Comparison of ENCODE assay signal across 1 cellular context in the genomic region with DNA sequence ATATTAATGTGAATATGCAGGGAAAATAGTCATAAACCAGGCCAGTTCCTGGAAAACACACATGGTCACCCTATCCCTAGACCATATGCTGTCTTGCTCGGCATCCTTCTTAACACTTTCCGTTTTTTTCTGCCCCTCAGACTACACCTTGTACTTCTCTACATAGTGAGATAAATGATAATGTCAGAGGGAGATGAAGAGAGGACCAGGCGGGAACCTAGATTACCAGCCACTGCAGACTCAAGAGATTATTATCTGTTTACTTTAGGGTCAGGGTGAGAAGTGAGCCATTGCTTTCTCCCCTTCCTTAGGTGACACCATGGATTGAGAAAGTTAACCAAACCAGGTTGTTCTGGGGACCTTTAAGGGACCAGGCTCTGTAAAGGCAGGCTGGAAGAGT.
TF ChIP-seq lines count a peak whose summit lies in the region.

No MANE protein-coding gene starts in this region.

TF ChIP-seq in K562, 482 proteins besides CTCF, POLR2A, EP300 and RAD21 (continued from another document and continues in another):
- TF ChIP-seq TFE3 (CRISPR knock-in tag; IDR thresholded peaks at IDR 0.05) (no peak), PBX2 (CRISPR knock-in tag; IDR thresholded peaks at IDR 0.05; ENCODE audit: low read depth) (no peak), PBX2 (tag; conservative IDR thresholded peaks at IDR 0.05; ENCODE audit: low read depth) (0 out of 2 replicates have a peak, but pooled peaks have one; percentile 11), ZNF764 (CRISPR knock-in tag; IDR thresholded peaks at IDR 0.05; ENCODE audit: low read depth) (no peak), NCOR1 (IDR thresholded peaks at IDR 0.05) (0 out of 2 replicates have a peak, but pooled peaks have one; percentile 6), GATAD2B (IDR thresholded peaks at IDR 0.05; ENCODE audit: borderline replicate concordance) (no peak), SMAD3 (CRISPR knock-in tag; conservative IDR thresholded peaks at IDR 0.05) (no peak), LEF1 (IDR thresholded peaks at IDR 0.05) (no peak), CBX5 (IDR thresholded peaks at IDR 0.05; ENCODE audit: borderline replicate concordance, low read depth) (no peak), CBFA2T2 (conservative IDR thresholded peaks at IDR 0.05) (peak; percentile 62), ZNF644 (tag; IDR thresholded peaks at IDR 0.05; ENCODE audit: low read depth) (no peak), FOXA3 (CRISPR knock-in tag; conservative IDR thresholded peaks at IDR 0.05 in 1 of 2, IDR thresholded peaks at IDR 0.05 in 1 of 2) (peak in 1 of 2 experiments; percentile 65; a peak in 1 of 4 replicates), ZNF121 (CRISPR knock-in tag; conservative IDR thresholded peaks at IDR 0.05) (no peak), SREBF2 (CRISPR knock-in tag; IDR thresholded peaks at IDR 0.05) (no peak), SREBF1 (IDR thresholded peaks at IDR 0.05; ENCODE audit: borderline replicate concordance, low read depth, low read length) (no peak), CREB3L1 (IDR thresholded peaks at IDR 0.05; ENCODE audit: borderline replicate concordance, low read depth) (no peak), SP1 (CRISPR knock-in tag; IDR thresholded peaks at IDR 0.05) (no peak), DEAF1 (CRISPR knock-in tag; IDR thresholded peaks at IDR 0.05) (no peak), HMBOX1 (IDR thresholded peaks at IDR 0.05) (peak; percentile 87), PML (IDR thresholded peaks at IDR 0.05; ENCODE audit: low read length) (no peak), HIVEP1 (CRISPR knock-in tag; IDR thresholded peaks at IDR 0.05) (no peak), SUPT5H (IDR thresholded peaks at IDR 0.05) (no peak), ELF1 (tag; IDR thresholded peaks at IDR 0.05) (no peak), GABPB2 (CRISPR knock-in tag; conservative IDR thresholded peaks at IDR 0.05) (no peak), YBX1 (IDR thresholded peaks at IDR 0.05) (no peak), ZFP36 (IDR thresholded peaks at IDR 0.05; ENCODE audit: low read depth, low read length, partially characterized antibody) (no peak), FOXA1 (IDR thresholded peaks at IDR 0.05; ENCODE audit: borderline replicate concordance) (no peak), DMBX1 (CRISPR knock-in tag; IDR thresholded peaks at IDR 0.05; ENCODE audit: borderline replicate concordance) (no peak), ESRRA (IDR thresholded peaks at IDR 0.05; ENCODE audit: borderline replicate concordance, low read depth) (0 out of 2 replicates have a peak, but pooled peaks have one; percentile 29), TEAD4 (IDR thresholded peaks at IDR 0.05; ENCODE audit: low read length) (peak; percentile 41; the same call in 1 of the 2 replicates), TEAD4 (CRISPR knock-in tag; IDR thresholded peaks at IDR 0.05; ENCODE audit: borderline replicate concordance) (no peak), LCOR (CRISPR knock-in tag; IDR thresholded peaks at IDR 0.05) (0 out of 2 replicates have a peak, but pooled peaks have one; percentile 3), STAG1 (CRISPR knock-in tag; IDR thresholded peaks at IDR 0.05; ENCODE audit: borderline replicate concordance) (no peak), RB1 (IDR thresholded peaks at IDR 0.05; ENCODE audit: low read depth) (no peak), ZKSCAN1 (IDR thresholded peaks at IDR 0.05; ENCODE audit: low read depth, low read length) (no peak), PKNOX1 (IDR thresholded peaks at IDR 0.05) (peak; percentile 35)
- TF ChIP-seq, protein P1, sequence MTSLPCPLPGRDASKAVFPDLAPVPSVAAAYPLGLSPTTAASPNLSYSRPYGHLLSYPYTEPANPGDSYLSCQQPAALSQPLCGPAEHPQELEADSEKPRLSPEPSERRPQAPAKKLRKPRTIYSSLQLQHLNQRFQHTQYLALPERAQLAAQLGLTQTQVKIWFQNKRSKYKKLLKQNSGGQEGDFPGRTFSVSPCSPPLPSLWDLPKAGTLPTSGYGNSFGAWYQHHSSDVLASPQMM (CRISPR knock-in tag; IDR thresholded peaks at IDR 0.05) = no peak
- TF ChIP-seq, protein P2, sequence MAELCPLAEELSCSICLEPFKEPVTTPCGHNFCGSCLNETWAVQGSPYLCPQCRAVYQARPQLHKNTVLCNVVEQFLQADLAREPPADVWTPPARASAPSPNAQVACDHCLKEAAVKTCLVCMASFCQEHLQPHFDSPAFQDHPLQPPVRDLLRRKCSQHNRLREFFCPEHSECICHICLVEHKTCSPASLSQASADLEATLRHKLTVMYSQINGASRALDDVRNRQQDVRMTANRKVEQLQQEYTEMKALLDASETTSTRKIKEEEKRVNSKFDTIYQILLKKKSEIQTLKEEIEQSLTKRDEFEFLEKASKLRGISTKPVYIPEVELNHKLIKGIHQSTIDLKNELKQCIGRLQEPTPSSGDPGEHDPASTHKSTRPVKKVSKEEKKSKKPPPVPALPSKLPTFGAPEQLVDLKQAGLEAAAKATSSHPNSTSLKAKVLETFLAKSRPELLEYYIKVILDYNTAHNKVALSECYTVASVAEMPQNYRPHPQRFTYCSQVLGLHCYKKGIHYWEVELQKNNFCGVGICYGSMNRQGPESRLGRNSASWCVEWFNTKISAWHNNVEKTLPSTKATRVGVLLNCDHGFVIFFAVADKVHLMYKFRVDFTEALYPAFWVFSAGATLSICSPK (IDR thresholded peaks at IDR 0.05; ENCODE audit: borderline replicate concordance) = no peak
- TF ChIP-seq, protein P3, sequence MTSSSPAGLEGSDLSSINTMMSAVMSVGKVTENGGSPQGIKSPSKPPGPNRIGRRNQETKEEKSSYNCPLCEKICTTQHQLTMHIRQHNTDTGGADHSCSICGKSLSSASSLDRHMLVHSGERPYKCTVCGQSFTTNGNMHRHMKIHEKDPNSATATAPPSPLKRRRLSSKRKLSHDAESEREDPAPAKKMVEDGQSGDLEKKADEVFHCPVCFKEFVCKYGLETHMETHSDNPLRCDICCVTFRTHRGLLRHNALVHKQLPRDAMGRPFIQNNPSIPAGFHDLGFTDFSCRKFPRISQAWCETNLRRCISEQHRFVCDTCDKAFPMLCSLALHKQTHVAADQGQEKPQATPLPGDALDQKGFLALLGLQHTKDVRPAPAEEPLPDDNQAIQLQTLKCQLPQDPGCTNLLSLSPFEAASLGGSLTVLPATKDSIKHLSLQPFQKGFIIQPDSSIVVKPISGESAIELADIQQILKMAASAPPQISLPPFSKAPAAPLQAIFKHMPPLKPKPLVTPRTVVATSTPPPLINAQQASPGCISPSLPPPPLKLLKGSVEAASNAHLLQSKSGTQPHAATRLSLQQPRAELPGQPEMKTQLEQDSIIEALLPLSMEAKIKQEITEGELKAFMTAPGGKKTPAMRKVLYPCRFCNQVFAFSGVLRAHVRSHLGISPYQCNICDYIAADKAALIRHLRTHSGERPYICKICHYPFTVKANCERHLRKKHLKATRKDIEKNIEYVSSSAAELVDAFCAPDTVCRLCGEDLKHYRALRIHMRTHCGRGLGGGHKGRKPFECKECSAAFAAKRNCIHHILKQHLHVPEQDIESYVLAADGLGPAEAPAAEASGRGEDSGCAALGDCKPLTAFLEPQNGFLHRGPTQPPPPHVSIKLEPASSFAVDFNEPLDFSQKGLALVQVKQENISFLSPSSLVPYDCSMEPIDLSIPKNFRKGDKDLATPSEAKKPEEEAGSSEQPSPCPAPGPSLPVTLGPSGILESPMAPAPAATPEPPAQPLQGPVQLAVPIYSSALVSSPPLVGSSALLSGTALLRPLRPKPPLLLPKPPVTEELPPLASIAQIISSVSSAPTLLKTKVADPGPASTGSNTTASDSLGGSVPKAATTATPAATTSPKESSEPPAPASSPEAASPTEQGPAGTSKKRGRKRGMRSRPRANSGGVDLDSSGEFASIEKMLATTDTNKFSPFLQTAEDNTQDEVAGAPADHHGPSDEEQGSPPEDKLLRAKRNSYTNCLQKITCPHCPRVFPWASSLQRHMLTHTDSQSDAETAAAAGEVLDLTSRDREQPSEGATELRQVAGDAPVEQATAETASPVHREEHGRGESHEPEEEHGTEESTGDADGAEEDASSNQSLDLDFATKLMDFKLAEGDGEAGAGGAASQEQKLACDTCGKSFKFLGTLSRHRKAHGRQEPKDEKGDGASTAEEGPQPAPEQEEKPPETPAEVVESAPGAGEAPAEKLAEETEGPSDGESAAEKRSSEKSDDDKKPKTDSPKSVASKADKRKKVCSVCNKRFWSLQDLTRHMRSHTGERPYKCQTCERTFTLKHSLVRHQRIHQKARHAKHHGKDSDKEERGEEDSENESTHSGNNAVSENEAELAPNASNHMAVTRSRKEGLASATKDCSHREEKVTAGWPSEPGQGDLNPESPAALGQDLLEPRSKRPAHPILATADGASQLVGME (CRISPR knock-in tag; IDR thresholded peaks at IDR 0.05) = no peak
- TF ChIP-seq, protein P4, sequence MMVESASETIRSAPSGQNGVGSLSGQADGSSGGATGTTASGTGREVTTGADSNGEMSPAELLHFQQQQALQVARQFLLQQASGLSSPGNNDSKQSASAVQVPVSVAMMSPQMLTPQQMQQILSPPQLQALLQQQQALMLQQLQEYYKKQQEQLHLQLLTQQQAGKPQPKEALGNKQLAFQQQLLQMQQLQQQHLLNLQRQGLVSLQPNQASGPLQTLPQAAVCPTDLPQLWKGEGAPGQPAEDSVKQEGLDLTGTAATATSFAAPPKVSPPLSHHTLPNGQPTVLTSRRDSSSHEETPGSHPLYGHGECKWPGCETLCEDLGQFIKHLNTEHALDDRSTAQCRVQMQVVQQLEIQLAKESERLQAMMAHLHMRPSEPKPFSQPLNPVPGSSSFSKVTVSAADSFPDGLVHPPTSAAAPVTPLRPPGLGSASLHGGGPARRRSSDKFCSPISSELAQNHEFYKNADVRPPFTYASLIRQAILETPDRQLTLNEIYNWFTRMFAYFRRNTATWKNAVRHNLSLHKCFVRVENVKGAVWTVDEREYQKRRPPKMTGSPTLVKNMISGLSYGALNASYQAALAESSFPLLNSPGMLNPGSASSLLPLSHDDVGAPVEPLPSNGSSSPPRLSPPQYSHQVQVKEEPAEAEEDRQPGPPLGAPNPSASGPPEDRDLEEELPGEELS (CRISPR knock-in tag; IDR thresholded peaks at IDR 0.05; ENCODE audit: borderline replicate concordance) = no peak
